11 cellular contexts compared by ENCODE assay signal in the genomic region with DNA sequence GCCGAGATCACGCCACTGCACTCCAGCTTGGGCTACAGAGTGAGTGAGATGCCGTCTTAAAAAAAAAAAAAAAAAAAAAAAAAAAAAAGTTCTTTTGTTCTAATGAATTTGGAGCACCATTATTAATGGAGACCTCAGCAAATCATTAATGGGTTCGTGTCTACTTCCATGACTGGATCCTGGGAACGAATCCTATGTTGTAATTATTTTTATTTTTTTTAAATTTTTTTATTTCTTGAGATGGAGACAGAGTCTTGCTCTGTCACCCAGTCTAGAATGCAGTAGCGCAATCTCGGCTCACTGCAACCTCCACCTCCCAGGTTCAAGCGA. TPM values are rescaled to one million over a fixed set of nuclear protein-coding genes. Genes with fewer than 3 reads are reported as not detected.
DNase-seq lines count a peak whose midpoint lies in the region; ATAC-seq, FAIRE-seq and TF ChIP-seq lines count a peak whose summit lies in the region.
"Had no signal": no experiment of that assay in that cellular context is flagged by ENCODE, and none has a peak within 500 bp of the region (broad histone marks: within the 10 kb centered on the region; RNA-seq: fewer than 3 reads in every experiment).

No MANE protein-coding gene starts in this region.

- peak; percentile 36 to 39 for ATAC-seq in activated naive CD4-positive, alpha-beta T cell treated with anti-CD3 and anti-CD28 coated beads, Interleukin-2, amount 50 U/mL, for 72 hours
- ATAC-seq in GM12878: no peak
- ATAC-seq in memory B cell (ENCODE audit: low read depth): no peak
- no peak for ATAC-seq in HG03342 (IDR thresholded peaks at IDR 0.05; ENCODE audit: unreplicated experiment)

- H3K27ac Mint-ChIP-seq in activated naive CD4-positive, alpha-beta T cell treated with anti-CD3 and anti-CD28 coated beads, Interleukin-2, amount 50 U/mL, for 72 hours: peak overlapping the region; percentile 65 to 83
- no peak overlapping the region for H3K27ac Mint-ChIP-seq in memory B cell

- no peaks in the 10 kb centered on the region for H3K27me3 ChIP-seq in GM12878 (replicated peaks in 1 of 2; ENCODE audit: control insufficient read depth in 2 of 2, insufficient read depth in 2 of 2, low read length in 1 of 2)
- no peaks in the 10 kb centered on the region for H3K27me3 ChIP-seq in testis

- FAIRE-seq in GM12878 (lab: Jason Lieb, UNC): no peak

- intact Hi-C loops in GM12878 (cut with micrococcal nuclease; ENCODE audit: unreplicated experiment) (no loop called here), testis (cut with DNase I; ENCODE audit: low total_unique reads) (no loop called here)

- H3K4me1 ChIP-seq in GM12878 (ENCODE audit: control insufficient read depth, insufficient read depth, low read length) (peaks cover 28% of the 10 kb centered on the region), urinary bladder (ENCODE audit: insufficient read depth) (no peaks in the 10 kb centered on the region), testis (no peaks in the 10 kb centered on the region)

- peaks cover 0 to 13% of the 10 kb centered on the region in 2 donors for H3K36me3 Mint-ChIP-seq in activated naive CD4-positive, alpha-beta T cell treated with anti-CD3 and anti-CD28 coated beads, Interleukin-2, amount 50 U/mL, for 72 hours
- H3K36me3 Mint-ChIP-seq in memory B cell: peaks cover 9% of the 10 kb centered on the region

- no peak for DNase-seq in activated naive CD4-positive, alpha-beta T cell treated with anti-CD3 and anti-CD28 coated beads, Interleukin-2, amount 50 U/mL, for 72 hours (ENCODE audit: low spot score in 2 of 2)
- no peak for DNase-seq in activated naive CD4-positive, alpha-beta T cell treated with anti-CD3 and anti-CD28 coated beads, Interleukin-2, amount 50 U/mL, for 16 hours
- no peak for DNase-seq in GM12878 (ENCODE audit: low read depth, low spot score)
- no peak for DNase-seq in memory B cell (ENCODE audit: low spot score in 2 of 2)
- no peak for DNase-seq in testis
- no peak for DNase-seq in central memory CD4-positive, alpha-beta T cell
- DNase-seq: NCI-H1105, nephron progenitor cell had no signal

- no peak overlapping the region; the same call in 1 of the 2 replicates for H3K9ac ChIP-seq in GM12878 (ENCODE audit: control insufficient read depth, insufficient read depth, low read length)

- POLR2A ChIA-PET in GM12878 (lab: Charles Lee): interaction anchor here (0.6 to 1.7 kb wide), 8 partner anchors 9 to 119 kb away, joined by 3 to 7 read pairs (median 5); no protein-coding TSS in a partner anchor

- H3K4me3 Mint-ChIP-seq in memory B cell: peak overlapping the region; percentile 52
- H3K4me3 Mint-ChIP-seq: nephron progenitor cell had no signal

- TF ChIP-seq EP300 in GM12878 (IDR thresholded peaks at IDR 0.05; ENCODE audit: borderline replicate concordance in 1 of 2, control insufficient read depth in 1 of 2, low read depth in 2 of 2, low read length in 2 of 2): no peak

- H3K79me2 ChIP-seq in GM12878 (ENCODE audit: control insufficient read depth, insufficient read depth, low read length): peaks cover 58% of the 10 kb centered on the region

- CTCF ChIA-PET in GM12878 (lab: Yijun Ruan, JAX): interaction anchor here (0.8 to 2.3 kb wide), 8 partner anchors 12 to 409 kb away, joined by 3 to 9 read pairs (median 4); a partner anchor contains a TSS

- no peak overlapping the region for H3K4me3 ChIP-seq in GM12878
- no peak overlapping the region for H3K4me3 ChIP-seq in urinary bladder (ENCODE audit: low read depth, low read length)
- H3K4me3 ChIP-seq in testis: no peak overlapping the region

- WGBS in GM12878 (ENCODE audit: insufficient coverage, insufficient replicate concordance, low lambda C conversion rate, missing lambda C conversion rate): 89% methylated on average over 7 of the region's 8 CpGs
- WGBS in urinary bladder: 78% methylated on average over 8 of the region's 8 CpGs
- WGBS in testis, 2 donors: 87 to 94% methylated on average over 8 of the region's 8 CpGs

- peak overlapping the region; percentile 97 for H3K4me2 ChIP-seq in GM12878 (ENCODE audit: control insufficient read depth, insufficient read depth)

- TF ChIP-seq CTCF in GM12878 (IDR thresholded peaks at IDR 0.05 in 2 of 3, conservative IDR thresholded peaks at IDR 0.05 in 1 of 3; ENCODE audit: control insufficient read depth in 2 of 3, extremely low read depth in 1 of 3, insufficient read depth in 1 of 3, low read depth in 3 of 3, low read length in 3 of 3) (no peak), testis (IDR thresholded peaks at IDR 0.05) (no peak)

- H3K36me3 ChIP-seq in GM12878 (ENCODE audit: control insufficient read depth in 2 of 2, insufficient read depth in 2 of 2, low read length in 1 of 2) (no peaks in the 10 kb centered on the region), urinary bladder (ENCODE audit: insufficient read depth) (no peaks in the 10 kb centered on the region), testis (ENCODE audit: low read depth, missing control alignments) (no peaks in the 10 kb centered on the region)

- no peaks in the 10 kb centered on the region for H3K9me3 Mint-ChIP-seq in activated naive CD4-positive, alpha-beta T cell treated with anti-CD3 and anti-CD28 coated beads, Interleukin-2, amount 50 U/mL, for 72 hours
- no peaks in the 10 kb centered on the region for H3K9me3 Mint-ChIP-seq in memory B cell
- H3K9me3 Mint-ChIP-seq: activated CD8-positive, alpha-beta T cell treated with anti-CD3 and anti-CD28 coated beads for 36 hours; nephron progenitor cell had no signal

- H2AFZ ChIP-seq in GM12878 (ENCODE audit: control insufficient read depth, low read depth, low read length): no peak overlapping the region

- TF ChIP-seq POLR2A in GM12878 (IDR thresholded peaks at IDR 0.05; ENCODE audit: low read depth, low read length) (no peak), testis (IDR thresholded peaks at IDR 0.05) (no peak)

- BruUV-seq in GM12878 (replicated peaks; lab: Mats Ljungman, UMichigan): no TSS peak

- in situ Hi-C loops in GM12878 (cut with MboI): no loop called here

- H3K27ac ChIP-seq in GM12878 (ENCODE audit: control insufficient read depth, insufficient read depth) (no peak overlapping the region; the same call in 1 of the 2 replicates), urinary bladder (ENCODE audit: low read depth) (peak overlapping the region; percentile 5), testis (peak overlapping the region in 1 of 2 donors; percentile 52)

- no peak for TF ChIP-seq RAD21 in GM12878 (IDR thresholded peaks at IDR 0.05; ENCODE audit: insufficient read depth, low read depth, low read length)

- no peaks in the 10 kb centered on the region for H4K20me1 ChIP-seq in GM12878 (ENCODE audit: control insufficient read depth, insufficient read depth)

- no peaks in the 10 kb centered on the region for H3K9me3 ChIP-seq in GM12878 (replicated peaks; ENCODE audit: control insufficient read depth, insufficient read depth, low read length)
- no peaks in the 10 kb centered on the region for H3K9me3 ChIP-seq in testis

- RAD21 ChIA-PET in GM12878 (lab: Charles Lee; ENCODE audit: unreplicated experiment): interaction anchor here (1.0 to 1.6 kb wide), 7 partner anchors 14 to 49 kb away, joined by 3 to 7 read pairs (median 4); no protein-coding TSS in a partner anchor

- SMC1A ChIA-PET in GM12878 (lab: Charles Lee; ENCODE audit: uncharacterized antibody, unreplicated experiment): interaction anchor here (0.9 to 5.2 kb wide), 15 partner anchors 12 to 117 kb away, joined by 3 to 53 read pairs (median 5); no protein-coding TSS in a partner anchor

- peaks cover 29% of the 10 kb centered on the region for H3K4me1 Mint-ChIP-seq in memory B cell

- no peaks in the 10 kb centered on the region for H3K27me3 Mint-ChIP-seq in memory B cell
- H3K27me3 Mint-ChIP-seq: activated CD8-positive, alpha-beta T cell treated with anti-CD3 and anti-CD28 coated beads for 36 hours had no signal

TF ChIP-seq in GM12878, 131 proteins besides CTCF, POLR2A, EP300 and RAD21:
- TF ChIP-seq, protein P1, sequence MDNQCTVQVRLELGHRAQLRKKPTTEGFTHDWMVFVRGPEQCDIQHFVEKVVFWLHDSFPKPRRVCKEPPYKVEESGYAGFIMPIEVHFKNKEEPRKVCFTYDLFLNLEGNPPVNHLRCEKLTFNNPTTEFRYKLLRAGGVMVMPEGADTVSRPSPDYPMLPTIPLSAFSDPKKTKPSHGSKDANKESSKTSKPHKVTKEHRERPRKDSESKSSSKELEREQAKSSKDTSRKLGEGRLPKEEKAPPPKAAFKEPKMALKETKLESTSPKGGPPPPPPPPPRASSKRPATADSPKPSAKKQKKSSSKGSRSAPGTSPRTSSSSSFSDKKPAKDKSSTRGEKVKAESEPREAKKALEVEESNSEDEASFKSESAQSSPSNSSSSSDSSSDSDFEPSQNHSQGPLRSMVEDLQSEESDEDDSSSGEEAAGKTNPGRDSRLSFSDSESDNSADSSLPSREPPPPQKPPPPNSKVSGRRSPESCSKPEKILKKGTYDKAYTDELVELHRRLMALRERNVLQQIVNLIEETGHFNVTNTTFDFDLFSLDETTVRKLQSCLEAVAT (IDR thresholded peaks at IDR 0.05): peak; percentile 2; the same call in 1 of the 2 replicates
- TF ChIP-seq ZNF217 (IDR thresholded peaks at IDR 0.05): no peak

RNA-seq across cellular contexts. Expression of a gene that starts 30.7 kb away (rescaled TPM):
- total RNA-seq in activated naive CD4-positive, alpha-beta T cell treated with anti-CD3 and anti-CD28 coated beads, Interleukin-2, amount 50 U/mL, for 72 hours: 10 to 100 TPM; 66.9 to 70.3 TPM
- total RNA-seq in GM12878 (2013; cell fraction: nucleolus; rRNA removed): 86.4 and 107 TPM in 2 replicates
- 56.7 and 64.0 TPM in 2 replicates for total RNA-seq in GM12878 (2014; rRNA removed)
- 39.5 and 39.9 TPM in 2 replicates for total RNA-seq in GM12878 (2014; rRNA removed; fragmentation: Illumina TruSeq; extraction: Trizol)
- 45.8 and 50.1 TPM in 2 replicates for total RNA-seq in GM12878 (2021)
- 22.3 TPM for polyA plus RNA-seq in GM12878 (2011; ENCODE audit: low read depth)
- 55.8 and 80.4 TPM in 2 replicates for polyA plus RNA-seq in GM12878 (2011; rRNA removed)
- 55.1 and 82.5 TPM in 2 replicates for polyA plus RNA-seq in GM12878 (2011; cell fraction: cytosol; rRNA removed)
- polyA plus RNA-seq in GM12878 (2011; cell fraction: nucleus; rRNA removed): 50.5 and 54.2 TPM in 2 replicates
- 26.3 and 35.4 TPM in 2 replicates for polyA plus RNA-seq in GM12878 (2012)
- polyA plus RNA-seq in GM12878 (2014; fragmentation: Illumina TruSeq; extraction: Trizol): 41.6 and 45.4 TPM in 2 replicates
- polyA plus RNA-seq in GM12878 (2014; fragmentation: Nextera tagmentation; extraction: Ambion mirVana): 10 to 100 TPM; 35.1 to 39.0 TPM
- polyA plus RNA-seq in GM12878 (2014; rRNA removed): 34.5 and 43.7 TPM in 2 replicates
- 10 to 100 TPM; 65.9 to 76.3 TPM for polyA plus RNA-seq in GM12878 (2016; fragmentation: Nextera tagmentation; extraction: Ambion mirVana)
- polyA minus RNA-seq in GM12878 (2011; rRNA and poly(A)+ RNA removed): 65.1 and 93.8 TPM in 2 replicates
- polyA minus RNA-seq in GM12878 (2011; cell fraction: cytosol; rRNA and poly(A)+ RNA removed): 34.7 and 42.1 TPM in 2 replicates
- polyA minus RNA-seq in GM12878 (2011; cell fraction: nucleus; rRNA and poly(A)+ RNA removed): 27.9 and 43.3 TPM in 2 replicates
- total RNA-seq in urinary bladder: 174 TPM
- 92.4 TPM for polyA plus RNA-seq in urinary bladder
- total RNA-seq in testis: 10 to 100 TPM; 52.0 to 60.6 TPM
- polyA plus RNA-seq in testis (ENCODE audit: insufficient read depth, low read depth, low replicate concordance): 39.6 TPM

Comparison
In these comparisons a context has a peak if more than half of its experiments do, and no peak if none do; other contexts are left out.
1. ATAC-seq: peak in activated naive CD4-positive, alpha-beta T cell treated with anti-CD3 and anti-CD28 coated beads, Interleukin-2, amount 50 U/mL, for 72 hours (2 of 2); none in GM12878 (single experiment), memory B cell (single experiment) and HG03342 (single experiment).